8 cellular contexts compared by ENCODE assay signal in the genomic region with DNA sequence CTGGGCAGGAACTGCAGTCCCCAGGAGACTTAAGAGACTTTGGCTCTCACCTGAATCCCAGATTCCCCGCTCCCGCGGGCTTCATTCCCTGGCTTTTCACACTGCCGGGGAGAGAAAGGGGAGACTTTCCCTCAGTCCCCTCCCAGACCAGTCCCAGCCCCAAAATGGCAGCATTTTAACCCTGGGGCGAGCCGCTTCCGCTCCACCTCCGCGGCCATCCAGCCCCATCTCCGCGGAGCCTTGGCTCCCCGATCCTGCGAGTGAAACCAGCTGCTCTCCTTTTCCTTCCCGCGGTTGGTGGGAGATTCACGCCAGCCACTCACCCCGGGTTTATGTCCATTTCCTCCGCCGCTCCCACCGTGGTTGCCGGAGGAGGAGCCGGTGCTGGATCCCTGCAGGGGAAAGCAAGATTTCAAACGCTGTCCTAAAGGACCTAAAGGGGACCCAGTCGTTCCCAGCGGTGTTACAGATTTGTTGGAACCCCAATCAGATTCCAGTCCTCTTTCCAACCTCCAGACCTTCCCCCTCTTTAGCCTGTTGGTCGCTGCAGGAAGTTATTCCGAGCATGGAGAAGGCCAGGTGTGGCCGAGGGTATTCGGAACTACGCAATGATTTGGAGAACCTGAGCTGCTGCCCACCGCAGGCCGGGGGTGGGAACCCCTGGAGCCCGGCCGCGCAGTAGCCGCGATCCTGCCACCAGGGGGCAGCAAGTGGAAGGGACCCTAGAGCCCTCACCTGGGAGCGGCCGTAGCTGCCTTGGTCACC. TPM values are rescaled to one million over a fixed set of nuclear protein-coding genes. Genes with fewer than 3 reads are reported as not detected.
DNase-seq lines count a peak whose midpoint lies in the region; ATAC-seq, FAIRE-seq and TF ChIP-seq lines count a peak whose summit lies in the region.

No MANE protein-coding gene starts in this region.

- intact Hi-C loops in testis (cut with DNase I; ENCODE audit: low total_unique reads): no loop called here

- H3K36me3 ChIP-seq in testis (ENCODE audit: low read depth, missing control alignments): no peaks in the 10 kb centered on the region

- no peaks in the 10 kb centered on the region for H3K27me3 ChIP-seq in testis

- H3K9me3 ChIP-seq in testis: no peaks in the 10 kb centered on the region

- TF ChIP-seq POLR2A in testis (IDR thresholded peaks at IDR 0.05): no peak

- DNase-seq in Daoy (ENCODE audit: low read depth) (peak; percentile 86), HT-29 (ENCODE audit: low spot score) (peak; percentile 93), RCC 7860 (ENCODE audit: low spot score) (peak; percentile 4), activated gamma-delta T cell treated with Interleukin-2 at 50 U/mL for 16 hours (peak; percentile 72), globus pallidus (ENCODE audit: low spot score) (peak; percentile 9), omental fat pad (ENCODE audit: low spot score) (peak; percentile 75), testis (peak; percentile 77), NCI-H1048 (lab: John Stamatoyannopoulos, UW) (no peak)

- no peak overlapping the region for H3K27ac ChIP-seq in testis

- TF ChIP-seq CTCF in omental fat pad (IDR thresholded peaks at IDR 0.05) (peak in 2 of 3 donors; percentile 19 to 86), testis (IDR thresholded peaks at IDR 0.05) (peak; percentile 80 to 93 (median 84))

- peak; percentile 77 for ATAC-seq in omental fat pad (ENCODE audit: low FRiP score)

- FAIRE-seq in RCC 7860 (lab: Jason Lieb, UNC): no peak

- 1% methylated on average over 20 to 39 of the region's 39 CpGs for WGBS in testis, 2 donors

- peak overlapping the region; percentile 31 to 51 for H3K4me3 ChIP-seq in testis

- peaks cover 4% of the 10 kb centered on the region for H3K4me1 ChIP-seq in testis

RNA-seq across cellular contexts. Expression of gene DMKN, which starts 3.4 kb away (rescaled TPM):
- total RNA-seq in Daoy (2014; rRNA removed; shearing (Covaris generic)): 38.1 and 54.3 TPM in 2 replicates
- 7.0 and 8.6 TPM in 2 replicates for total RNA-seq in HT-29 (2014; rRNA removed; shearing (Covaris generic))
- total RNA-seq in omental fat pad (10 to 100 TPM in 3 of 4 donors, 1 to 10 TPM in 1; 2.8 to 48.9 (median 33.8) TPM), testis (1 to 10 TPM; 5.8 to 7.9 TPM)
- polyA plus RNA-seq in testis (ENCODE audit: insufficient read depth, low read depth, low replicate concordance): 24.0 TPM

RNA-seq across cellular contexts. Expression of gene SBSN, which starts 18.1 kb away (rescaled TPM):
- total RNA-seq in Daoy (2014; rRNA removed; shearing (Covaris generic)): 0.11 TPM in 1 of 2 replicates, not detected in the other
- total RNA-seq in HT-29 (2014; rRNA removed; shearing (Covaris generic)): not detected in 2 replicates
- total RNA-seq in omental fat pad (under 1 TPM in 1 of 4 donors, not detected in 3; 0.93 TPM), testis (under 1 TPM; 0.16 to 0.19 TPM)
- polyA plus RNA-seq in testis (ENCODE audit: insufficient read depth, low read depth, low replicate concordance): 0.47 TPM

RNA-seq across cellular contexts. Expression of gene KRTDAP, which starts 19.8 kb away (rescaled TPM):
- not detected in 2 replicates for total RNA-seq in Daoy (2014; rRNA removed; shearing (Covaris generic))
- not detected in 2 replicates for total RNA-seq in HT-29 (2014; rRNA removed; shearing (Covaris generic))
- total RNA-seq in omental fat pad (not detected), testis (1 to 10 TPM; 2.7 to 5.6 TPM)
- polyA plus RNA-seq in testis (ENCODE audit: insufficient read depth, low read depth, low replicate concordance): 14.5 TPM

RNA-seq across cellular contexts. Expression of gene GAPDHS, which starts 23.2 kb away (rescaled TPM):
- not detected in 2 replicates for total RNA-seq in Daoy (2014; rRNA removed; shearing (Covaris generic))
- total RNA-seq in HT-29 (2014; rRNA removed; shearing (Covaris generic)): not detected in 2 replicates
- total RNA-seq in omental fat pad: not detected
- total RNA-seq in testis: 100 to 1,000 TPM; 123 to 338 TPM
- 363 TPM for polyA plus RNA-seq in testis (ENCODE audit: insufficient read depth, low read depth, low replicate concordance)

RNA-seq across cellular contexts. Expression of gene TMEM147, which starts 35.4 kb away (rescaled TPM):
- total RNA-seq in Daoy (2014; rRNA removed; shearing (Covaris generic)): 113 and 114 TPM in 2 replicates
- total RNA-seq in HT-29 (2014; rRNA removed; shearing (Covaris generic)): 184 and 206 TPM in 2 replicates
- total RNA-seq in omental fat pad: 100 to 1,000 TPM in 1 of 4 donors, 10 to 100 TPM in 3; 67.1 to 114 (median 74.5) TPM
- total RNA-seq in testis: 100 to 1,000 TPM; 125 TPM
- polyA plus RNA-seq in testis (ENCODE audit: insufficient read depth, low read depth, low replicate concordance): 146 TPM
